ENCODE assay signal across 2 cellular contexts in the genomic region with DNA sequence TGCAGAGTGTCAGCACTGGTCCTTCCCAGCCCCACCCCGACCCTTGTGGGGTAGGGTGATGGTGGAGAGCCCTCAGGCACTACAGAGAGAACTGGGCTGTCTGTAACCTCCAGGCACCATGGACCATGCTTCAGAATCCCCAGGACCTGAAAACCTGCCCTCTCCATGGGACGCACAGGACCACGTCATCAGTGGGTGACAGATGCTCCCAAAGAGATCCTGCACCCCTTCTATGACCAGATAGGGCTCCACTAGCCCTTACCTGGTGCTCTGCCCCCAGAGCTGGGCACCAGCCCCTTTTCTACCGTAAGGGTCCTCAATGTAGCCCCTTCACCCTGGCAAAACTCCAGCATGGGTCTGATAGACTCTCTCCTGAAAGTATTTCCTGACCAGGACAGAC.
TF ChIP-seq lines count a peak whose summit lies in the region.

No MANE protein-coding gene starts in this region.

TF ChIP-seq in K562, 482 proteins besides CTCF, POLR2A, EP300 and RAD21:
- TF ChIP-seq CREM (IDR thresholded peaks at IDR 0.05; ENCODE audit: low read depth) = peak; percentile 90
- no peak for TF ChIP-seq ZNF12 (CRISPR knock-in tag; IDR thresholded peaks at IDR 0.05)
- TF ChIP-seq ATF1 (CRISPR knock-in tag; IDR thresholded peaks at IDR 0.05) = peak; percentile 20; the same call in 1 of the 2 replicates
- TF ChIP-seq ATF1 (tag; IDR thresholded peaks at IDR 0.05) = peak; percentile 57
- TF ChIP-seq MTA1 (IDR thresholded peaks at IDR 0.05; ENCODE audit: borderline replicate concordance) = peak; percentile 70; the same call in 1 of the 2 replicates
- peak; percentile 58; the same call in 1 of the 2 replicates for TF ChIP-seq CREB1 (IDR thresholded peaks at IDR 0.05)
- peak; percentile 60 for TF ChIP-seq CREB1 (CRISPR knock-in tag; IDR thresholded peaks at IDR 0.05)

TF ChIP-seq in HepG2, 621 proteins besides CTCF, POLR2A, EP300 and RAD21:
- TF ChIP-seq, protein P1, sequence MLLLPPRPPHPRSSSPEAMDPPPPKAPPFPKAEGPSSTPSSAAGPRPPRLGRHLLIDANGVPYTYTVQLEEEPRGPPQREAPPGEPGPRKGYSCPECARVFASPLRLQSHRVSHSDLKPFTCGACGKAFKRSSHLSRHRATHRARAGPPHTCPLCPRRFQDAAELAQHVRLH (CRISPR knock-in tag; IDR thresholded peaks at IDR 0.05; ENCODE audit: borderline replicate concordance, low read depth) = no peak
- TF ChIP-seq SUZ12 (IDR thresholded peaks at IDR 0.05; ENCODE audit: low read depth, low read length) = no peak
- peak; percentile 46; the same call in 1 of the 2 replicates for TF ChIP-seq CREB1 (IDR thresholded peaks at IDR 0.05)
- TF ChIP-seq CREB1 (CRISPR knock-in tag; IDR thresholded peaks at IDR 0.05) = no peak
TF ChIP-seq in HepG2: peak in this region for 1.
